ENCODE assay signal across 4 cellular contexts in genomic region chr19:54681596-54681995, GRCh38. TPM values are rescaled to one million over a fixed set of nuclear protein-coding genes. Genes with fewer than 3 reads are reported as not detected.
"Had no signal": no experiment of that assay in that cellular context is flagged by ENCODE, and none has a peak within 500 bp of the region (broad histone marks: within the 10 kb centered on the region; RNA-seq: fewer than 3 reads in every experiment).

No MANE protein-coding gene starts in this region.

RNA-seq across cellular contexts. Expression of gene LILRB4, which starts 18.8 kb away (rescaled TPM):
- total RNA-seq: LHCN-M2, M059J, MCF 10A, NCI-H460 had no signal

RNA-seq across cellular contexts. Expression of gene KIR3DL3, which starts 42.6 kb away (rescaled TPM):
- total RNA-seq: LHCN-M2, M059J, MCF 10A, NCI-H460 had no signal

RNA-seq across cellular contexts. Expression of gene LILRB1, which starts 51.3 kb away (rescaled TPM):
- total RNA-seq: LHCN-M2, M059J, MCF 10A, NCI-H460 had no signal

RNA-seq across cellular contexts. Expression of gene KIR2DL3, which starts 56.7 kb away (rescaled TPM):
- total RNA-seq: LHCN-M2, M059J, MCF 10A, NCI-H460 had no signal
